ENCODE assay signal across 17 cellular contexts in genomic region chr12:25236190-25236589, GRCh38. TPM values are rescaled to one million over a fixed set of nuclear protein-coding genes. Genes with fewer than 3 reads are reported as not detected.
A peak's percentile ranks its signal among the peaks of the same experiment; 100 is the strongest.
DNase-seq lines count a peak whose midpoint lies in the region; ATAC-seq, FAIRE-seq and TF ChIP-seq lines count a peak whose summit lies in the region.
"Had no signal": no experiment of that assay in that cellular context is flagged by ENCODE, and none has a peak within 500 bp of the region (broad histone marks: within the 10 kb centered on the region; RNA-seq: fewer than 3 reads in every experiment).

No MANE protein-coding gene starts in this region.

- no peak for DNase-seq in CD8-positive, alpha-beta memory T cell
- peak; percentile 11 for DNase-seq in HFFc6
- DNase-seq in central memory CD8-positive, alpha-beta T cell (ENCODE audit: low spot score in 2 of 2), result no peak
- DNase-seq in keratinocyte (ENCODE audit: low read depth, low spot score), result no peak
- no peak for DNase-seq in SIG-M5 treated with dmso at 0.1 percent for 504 hours (lab: John Stamatoyannopoulos, UW; ENCODE audit: unreplicated experiment)
- DNase-seq in stomach, result no peak
- DNase-seq: activated CD4-positive, alpha-beta T cell treated with anti-CD3 and anti-CD28 coated beads, Interleukin-2, amount 50 U/mL, for 1 hour; C1 segment of cervical spinal cord; DMS79; NCI-H1105 treated with DMSO at 0.1 percent for 48 hours; SIG-M5; sigmoid colon; stimulated activated CD4-positive, alpha-beta T cell treated with anti-CD3 and anti-CD28 coated beads, Interleukin-4, amount 100 ng/mL, for 4 hours; T1000 had no signal

- no peak for TF ChIP-seq EP300 in stomach (IDR thresholded peaks at IDR 0.05)

- peaks cover 14 to 68% (median 60%) of the 10 kb centered on the region in 3 donors for H3K4me1 Mint-ChIP-seq in CD8-positive, alpha-beta memory T cell
- H3K4me1 Mint-ChIP-seq in HFFc6 (ENCODE audit: low read depth), result peaks cover 21% of the 10 kb centered on the region
- H3K4me1 Mint-ChIP-seq in central memory CD8-positive, alpha-beta T cell, result peaks cover 43% of the 10 kb centered on the region
- H3K4me1 Mint-ChIP-seq: neural progenitor cell had no signal

- peaks cover 2% of the 10 kb centered on the region for H3K9me1 ChIP-seq in keratinocyte (ENCODE audit: control insufficient read depth, extremely low read depth, insufficient read depth, low read length)

- H3K27me3 ChIP-seq in CD8-positive, alpha-beta memory T cell (ENCODE audit: insufficient read depth, low read length, poor library complexity, severe bottlenecking), result no peaks in the 10 kb centered on the region
- no peaks in the 10 kb centered on the region for H3K27me3 ChIP-seq in keratinocyte (ENCODE audit: control insufficient read depth, extremely low read depth, insufficient read depth, low read length)
- no peaks in the 10 kb centered on the region for H3K27me3 ChIP-seq in stomach
- H3K27me3 ChIP-seq: neural progenitor cell, sigmoid colon had no signal

- peaks cover 6% of the 10 kb centered on the region for H3K4me1 ChIP-seq in CD8-positive, alpha-beta memory T cell (ENCODE audit: insufficient read depth, low read length)
- peaks cover 7% of the 10 kb centered on the region for H3K4me1 ChIP-seq in keratinocyte (ENCODE audit: control insufficient read depth, extremely low read depth, insufficient read depth, low read length)
- H3K4me1 ChIP-seq in stomach, result peaks cover 7 to 39% (median 12%) of the 10 kb centered on the region in 4 donors

- no peaks in the 10 kb centered on the region for H3K9me3 Mint-ChIP-seq in CD8-positive, alpha-beta memory T cell
- no peaks in the 10 kb centered on the region for H3K9me3 Mint-ChIP-seq in HFFc6
- no peaks in the 10 kb centered on the region for H3K9me3 Mint-ChIP-seq in central memory CD8-positive, alpha-beta T cell
- H3K9me3 Mint-ChIP-seq: neural progenitor cell had no signal

- dilution Hi-C loops in keratinocyte (cut with MboI; ENCODE audit: extremely low pct_ligation_motif_present, low sequenced_read_pairs), result no loop called here

- no peak overlapping the region for H3K9ac ChIP-seq in keratinocyte (ENCODE audit: control insufficient read depth, extremely low read depth, insufficient read depth, low read length)
- H3K9ac ChIP-seq: neural progenitor cell had no signal

- H3K4me2 ChIP-seq in keratinocyte (ENCODE audit: control insufficient read depth, extremely low read depth, insufficient read depth, low read depth, low read length), result no peak overlapping the region
- H3K4me2 ChIP-seq: neural progenitor cell had no signal

- H3K27ac ChIP-seq in CD8-positive, alpha-beta memory T cell (ENCODE audit: low read depth, low read length), result no peak overlapping the region
- H3K27ac ChIP-seq in keratinocyte (ENCODE audit: control insufficient read depth, insufficient read depth, low read length) (no peak overlapping the region), stomach (no peak overlapping the region)
- H3K27ac ChIP-seq: neural progenitor cell had no signal

- no peak for TF ChIP-seq POLR2A in stomach (IDR thresholded peaks at IDR 0.05)

- POLR2A ChIA-PET in CD8-positive, alpha-beta memory T cell (lab: Charles Lee), result no interaction called here

- FAIRE-seq in keratinocyte (lab: Jason Lieb, UNC), result peak; percentile 39
- FAIRE-seq: K562 had no signal

- H3K79me2 ChIP-seq in keratinocyte (ENCODE audit: control insufficient read depth, insufficient read depth, low read length), result peaks cover 59% of the 10 kb centered on the region

- H3K4me3 Mint-ChIP-seq in CD8-positive, alpha-beta memory T cell, result no peak overlapping the region
- no peak overlapping the region for H3K4me3 Mint-ChIP-seq in HFFc6
- H3K4me3 Mint-ChIP-seq in central memory CD8-positive, alpha-beta T cell, result no peak overlapping the region
- H3K4me3 Mint-ChIP-seq: neural progenitor cell had no signal

- no peak for ATAC-seq in central memory CD8-positive, alpha-beta T cell (replicated peaks; ENCODE audit: extremely low read depth, poor library complexity, severe bottlenecking)
- ATAC-seq in GM19467 (IDR thresholded peaks at IDR 0.05; ENCODE audit: unreplicated experiment), result no peak
- ATAC-seq: K562 had no signal

- no peaks in the 10 kb centered on the region for H3K27me3 Mint-ChIP-seq in CD8-positive, alpha-beta memory T cell
- peaks cover 3% of the 10 kb centered on the region; the same call in 1 of the 2 replicates for H3K27me3 Mint-ChIP-seq in HFFc6 (ENCODE audit: insufficient read depth)
- no peaks in the 10 kb centered on the region for H3K27me3 Mint-ChIP-seq in central memory CD8-positive, alpha-beta T cell

- H2AFZ ChIP-seq in keratinocyte (ENCODE audit: control insufficient read depth, low read length), result no peak overlapping the region
- H2AFZ ChIP-seq: neural progenitor cell had no signal

- no peak for TF ChIP-seq CTCF in HFFc6 (IDR thresholded peaks at IDR 0.05)
- no peak for TF ChIP-seq CTCF in keratinocyte (optimal IDR thresholded peaks at IDR 0.05 in 1 of 3, IDR thresholded peaks at IDR 0.05 in 1 of 3, conservative IDR thresholded peaks at IDR 0.05 in 1 of 3; ENCODE audit: extremely low read depth in 1 of 3, insufficient read depth in 2 of 3, low read length in 3 of 3)
- no peak for TF ChIP-seq CTCF in stomach (IDR thresholded peaks at IDR 0.05)

- H3K36me3 Mint-ChIP-seq in CD8-positive, alpha-beta memory T cell, result peaks cover 0 to 64% (median 22%) of the 10 kb centered on the region in 3 donors
- peaks cover 9% of the 10 kb centered on the region for H3K36me3 Mint-ChIP-seq in HFFc6 (ENCODE audit: low read depth)
- H3K36me3 Mint-ChIP-seq in central memory CD8-positive, alpha-beta T cell (ENCODE audit: insufficient read depth), result peaks cover 37% of the 10 kb centered on the region

- CTCF ChIA-PET in CD8-positive, alpha-beta memory T cell (lab: Charles Lee), result interaction anchor here (1.5 kb wide), 1 partner anchor 161 kb away, joined by 3 read pairs; no protein-coding TSS in a partner anchor

- H3K9me3 ChIP-seq in CD8-positive, alpha-beta memory T cell (ENCODE audit: low read length), result no peaks in the 10 kb centered on the region
- H3K9me3 ChIP-seq in keratinocyte (ENCODE audit: control insufficient read depth, low read depth, low read length) (no peaks in the 10 kb centered on the region), stomach (no peaks in the 10 kb centered on the region)
- H3K9me3 ChIP-seq: sigmoid colon had no signal

- H3K27ac Mint-ChIP-seq in CD8-positive, alpha-beta memory T cell, result peak overlapping the region in 6 of 8 donors; percentile 13 to 90 (median 36)
- peak overlapping the region; percentile 17; the same call in 1 of the 2 replicates for H3K27ac Mint-ChIP-seq in HFFc6
- peak overlapping the region; percentile 47 for H3K27ac Mint-ChIP-seq in central memory CD8-positive, alpha-beta T cell (ENCODE audit: low read depth)
- H3K27ac Mint-ChIP-seq: neural progenitor cell had no signal

- WGBS in stomach, 5 donors, result 39 to 60% (median 50%) methylated on average over 1 of the region's 1 CpG

- H3K4me3 ChIP-seq in CD8-positive, alpha-beta memory T cell (ENCODE audit: low read length), result no peak overlapping the region
- H3K4me3 ChIP-seq in keratinocyte (ENCODE audit: control insufficient read depth in 2 of 3, extremely low read depth in 1 of 3, insufficient read depth in 2 of 3, low read depth in 1 of 3, low read length in 3 of 3), result no peak overlapping the region
- H3K4me3 ChIP-seq in stomach, result no peak overlapping the region
- H3K4me3 ChIP-seq: K562, neural progenitor cell, sigmoid colon had no signal

- intact Hi-C loops in stomach (cut with DNase I; ENCODE audit: low total_unique reads), result loop anchor here (10.0 kb wide), 1 partner anchor 159 kb away; no protein-coding TSS in a partner anchor

- H4K20me1 ChIP-seq in keratinocyte (ENCODE audit: control insufficient read depth, extremely low read depth, insufficient read depth, low read length), result no peaks in the 10 kb centered on the region

- H3K36me3 ChIP-seq in CD8-positive, alpha-beta memory T cell (ENCODE audit: insufficient read depth, low read length), result no peaks in the 10 kb centered on the region
- peaks cover 2 to 4% of the 10 kb centered on the region in 2 experiments for H3K36me3 ChIP-seq in keratinocyte (ENCODE audit: control insufficient read depth in 2 of 2, extremely low read depth in 1 of 2, insufficient read depth in 2 of 2, low read length in 2 of 2)
- peaks cover 0 to 49% (median 23%) of the 10 kb centered on the region in 4 donors for H3K36me3 ChIP-seq in stomach

RNA-seq across cellular contexts. Expression of gene KRAS, which starts 14.5 kb away (rescaled TPM):
- 10 to 100 TPM; 24.9 to 25.6 TPM for total RNA-seq in CD8-positive, alpha-beta memory T cell
- polyA plus RNA-seq in CD8-positive, alpha-beta memory T cell, result 56.5 TPM
- 10 to 100 TPM; 15.9 to 20.5 (median 18.0) TPM for total RNA-seq in HFFc6 (2021; fragmentation: NEBNext Ultra II Directional; extraction: Animal tissue kit (Norgen Biotek cat#: 25700))
- polyA plus RNA-seq in keratinocyte (15.0 to 26.1 TPM (median 15.6 TPM) in 3 replicates), stomach (10 to 100 TPM in 2 of 3 donors, 1 to 10 TPM in 1; 6.6 to 24.4 (median 16.0) TPM)
- 37.3 TPM for polyA plus RNA-seq in keratinocyte (2011; ENCODE audit: low read depth)
- 14.4 and 27.1 TPM in 2 replicates for polyA plus RNA-seq in keratinocyte (2011; cell fraction: cytosol; rRNA removed)
- polyA plus RNA-seq in keratinocyte (2011; cell fraction: nucleus; rRNA removed), result 15.9 and 22.1 TPM in 2 replicates
- 13.7 and 15.4 TPM in 2 replicates for polyA plus RNA-seq in keratinocyte (2012; ENCODE audit: low replicate concordance)
- 6.7 to 20.9 TPM (median 11.0 TPM) in 3 replicates for polyA minus RNA-seq in keratinocyte
- polyA minus RNA-seq in keratinocyte (2011; cell fraction: cytosol; rRNA and poly(A)+ RNA removed), result 14.2 TPM
- 9.9 and 19.0 TPM in 2 replicates for polyA minus RNA-seq in keratinocyte (2011; cell fraction: nucleus; rRNA and poly(A)+ RNA removed)
- 10 to 100 TPM; 13.0 to 75.3 (median 19.2) TPM for total RNA-seq in stomach

RNA-seq across cellular contexts. Expression of gene ETFRF1, which starts 41.2 kb away (rescaled TPM):
- total RNA-seq in CD8-positive, alpha-beta memory T cell, result 10 to 100 TPM; 12.4 to 14.4 TPM
- polyA plus RNA-seq in CD8-positive, alpha-beta memory T cell, result 30.1 TPM
- total RNA-seq in HFFc6 (2021; fragmentation: NEBNext Ultra II Directional; extraction: Animal tissue kit (Norgen Biotek cat#: 25700)), result 10 to 100 TPM; 19.1 to 29.2 (median 25.7) TPM
- polyA plus RNA-seq in keratinocyte (8.0 to 13.6 TPM (median 8.5 TPM) in 3 replicates), stomach (10 to 100 TPM; 25.2 to 50.9 (median 26.8) TPM)
- polyA plus RNA-seq in keratinocyte (2011; ENCODE audit: low read depth), result 8.8 TPM
- 10.6 and 19.8 TPM in 2 replicates for polyA plus RNA-seq in keratinocyte (2011; cell fraction: cytosol; rRNA removed)
- 4.6 and 6.9 TPM in 2 replicates for polyA plus RNA-seq in keratinocyte (2011; cell fraction: nucleus; rRNA removed)
- 7.7 and 9.7 TPM in 2 replicates for polyA plus RNA-seq in keratinocyte (2012; ENCODE audit: low replicate concordance)
- polyA minus RNA-seq in keratinocyte, result 0.86 to 6.1 TPM in 2 of 3 replicates, not detected in the other
- polyA minus RNA-seq in keratinocyte (2011; cell fraction: cytosol; rRNA and poly(A)+ RNA removed), result 5.0 TPM
- polyA minus RNA-seq in keratinocyte (2011; cell fraction: nucleus; rRNA and poly(A)+ RNA removed), result 1.1 TPM in 2 replicates
- 10 to 100 TPM in 2 of 5 donors, 1 to 10 TPM in 3; 1.4 to 32.7 (median 8.8) TPM for total RNA-seq in stomach

RNA-seq across cellular contexts. Expression of gene DNAI7, which starts 41.2 kb away (rescaled TPM):
- total RNA-seq in CD8-positive, alpha-beta memory T cell, result not detected
- not detected for polyA plus RNA-seq in CD8-positive, alpha-beta memory T cell
- under 1 TPM in 4 of 6 experiments, not detected in 2; 0.16 to 0.48 (median 0.30) TPM for total RNA-seq in HFFc6 (2021; fragmentation: NEBNext Ultra II Directional; extraction: Animal tissue kit (Norgen Biotek cat#: 25700))
- polyA plus RNA-seq in keratinocyte, result 0.02 to 0.10 TPM (median 0.05 TPM) in 3 replicates
- polyA plus RNA-seq in keratinocyte (2011; ENCODE audit: low read depth), result 0.52 TPM
- polyA plus RNA-seq in keratinocyte (2011; cell fraction: cytosol; rRNA removed), result 0.21 and 0.23 TPM in 2 replicates
- 0.15 and 0.18 TPM in 2 replicates for polyA plus RNA-seq in keratinocyte (2011; cell fraction: nucleus; rRNA removed)
- 0.30 TPM in 1 of 2 replicates, not detected in the other for polyA plus RNA-seq in keratinocyte (2012; ENCODE audit: low replicate concordance)
- polyA minus RNA-seq in keratinocyte, result 0.10 to 0.22 TPM in 2 of 3 replicates, not detected in the other
- not detected for polyA minus RNA-seq in keratinocyte (2011; cell fraction: cytosol; rRNA and poly(A)+ RNA removed)
- polyA minus RNA-seq in keratinocyte (2011; cell fraction: nucleus; rRNA and poly(A)+ RNA removed), result 0.47 TPM in 1 of 2 replicates, not detected in the other
- total RNA-seq in stomach, result 1 to 10 TPM in 2 of 5 donors, under 1 TPM in 1, not detected in 2; 0.37 to 2.2 (median 1.8) TPM
- under 1 TPM in 2 of 3 donors, not detected in 1; 0.05 to 0.31 TPM for polyA plus RNA-seq in stomach
